8 cellular contexts compared by ENCODE assay signal in the genomic region with DNA sequence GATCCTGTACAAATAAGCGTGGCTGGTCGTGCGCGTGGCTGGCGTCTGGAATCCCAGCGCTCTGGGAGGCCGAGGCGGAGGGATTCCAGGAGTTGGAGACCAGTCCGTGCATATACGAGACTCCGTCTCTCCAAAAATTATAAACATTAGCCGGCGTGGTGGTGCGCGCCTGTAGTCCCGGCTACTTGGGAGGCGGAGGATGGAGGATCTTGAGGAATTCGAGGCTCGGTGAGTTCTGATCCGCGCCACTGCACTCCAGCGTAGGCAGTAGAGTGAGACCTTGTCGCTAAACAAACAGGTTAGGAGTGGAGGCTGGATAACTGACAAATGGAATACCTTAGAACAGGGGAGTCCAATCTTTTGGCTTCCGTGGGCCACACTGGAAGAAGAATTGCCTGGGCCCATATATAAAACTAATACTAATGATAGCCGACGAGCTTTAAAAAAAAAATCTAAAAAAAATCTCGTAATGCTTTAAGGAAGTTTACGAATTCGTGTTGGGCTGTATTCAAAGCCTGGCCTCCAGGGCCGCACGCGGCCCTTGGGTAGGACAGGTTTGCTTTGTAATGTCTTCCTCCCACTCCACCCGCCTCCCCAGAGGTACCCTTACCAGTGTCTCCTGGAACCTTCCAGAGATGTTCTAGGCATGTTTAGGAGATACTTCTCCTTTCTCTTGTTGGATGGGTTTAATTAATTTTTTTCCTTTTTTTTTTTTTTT.
DNase-seq lines count a peak whose midpoint lies in the region; ATAC-seq and TF ChIP-seq lines count a peak whose summit lies in the region.

No MANE protein-coding gene starts in this region.

- peaks cover 34% of the 10 kb centered on the region for H3K4me1 ChIP-seq in DOHH2 (ENCODE audit: control insufficient read depth, low read length)
- peaks cover 17% of the 10 kb centered on the region for H3K4me1 ChIP-seq in effector memory CD4-positive, alpha-beta T cell (ENCODE audit: control insufficient read depth, insufficient read depth, low read length, poor library complexity, severe bottlenecking)

- H3K27me3 Mint-ChIP-seq in nephron progenitor cell (ENCODE audit: low read depth, poor library complexity) = no peaks in the 10 kb centered on the region

- peaks cover 47% of the 10 kb centered on the region for H3K4me1 Mint-ChIP-seq in nephron progenitor cell

- H4K20me1 ChIP-seq in DOHH2 (ENCODE audit: control insufficient read depth, insufficient read depth, low read depth, low read length) = peaks cover 28% of the 10 kb centered on the region; the same call in 1 of the 2 replicates

- no peaks in the 10 kb centered on the region; the same call in 1 of the 2 replicates for H3F3A ChIP-seq in DOHH2 (ENCODE audit: control insufficient read depth, insufficient read depth)

- DNase-seq in NCI-H2029 treated with DMSO at 0.1 percent for 48 hours (lab: John Stamatoyannopoulos, UW) (peak; percentile 45), nephron progenitor cell (no peak)
- DNase-seq in effector memory CD4-positive, alpha-beta T cell = no peak

- H3K36me3 Mint-ChIP-seq in nephron progenitor cell (ENCODE audit: low read depth) = peaks cover 38% of the 10 kb centered on the region

- H3K4me3 Mint-ChIP-seq in nephron progenitor cell = peak overlapping the region; percentile 99

- H3K27ac Mint-ChIP-seq in nephron progenitor cell = peak overlapping the region; percentile 97

- no peak for ATAC-seq in activated CD4-positive, CD25-positive, alpha-beta regulatory T cell treated with anti-CD3 and anti-CD28 coated beads, Interleukin-2, amount 50 U/mL, for 24 hours
- ATAC-seq in HG03460 (IDR thresholded peaks at IDR 0.05; ENCODE audit: unreplicated experiment) (no peak), HG02885 (IDR thresholded peaks at IDR 0.05; ENCODE audit: poor library complexity, unreplicated experiment) (no peak), GM18867 (IDR thresholded peaks at IDR 0.05; ENCODE audit: unreplicated experiment) (no peak)

- H3K79me2 ChIP-seq in DOHH2 (ENCODE audit: control insufficient read depth, low read length) = peaks cover 97% of the 10 kb centered on the region

- peaks cover 45% of the 10 kb centered on the region for H3K36me3 ChIP-seq in DOHH2 (ENCODE audit: control insufficient read depth, low read length)
- peaks cover 16% of the 10 kb centered on the region for H3K36me3 ChIP-seq in effector memory CD4-positive, alpha-beta T cell (ENCODE audit: control insufficient read depth, insufficient read depth, low read length)

- no peaks in the 10 kb centered on the region for H3K9me2 ChIP-seq in DOHH2 (replicated peaks; ENCODE audit: control insufficient read depth, low read length)

- H3K9me3 ChIP-seq in DOHH2 (ENCODE audit: control insufficient read depth, insufficient read depth, low read length) = no peaks in the 10 kb centered on the region
- no peaks in the 10 kb centered on the region for H3K9me3 ChIP-seq in effector memory CD4-positive, alpha-beta T cell (ENCODE audit: control insufficient read depth, low read length)

- H3K27me3 ChIP-seq in DOHH2 (ENCODE audit: control insufficient read depth, low read length) = no peaks in the 10 kb centered on the region
- no peaks in the 10 kb centered on the region for H3K27me3 ChIP-seq in effector memory CD4-positive, alpha-beta T cell (replicated peaks; ENCODE audit: control insufficient read depth, insufficient read depth, low read length, poor library complexity, severe bottlenecking)

- H3K4me3 ChIP-seq in DOHH2 (ENCODE audit: low read length) = peak overlapping the region; percentile 87
- H3K4me3 ChIP-seq in effector memory CD4-positive, alpha-beta T cell (ENCODE audit: insufficient read depth, low read depth, low read length, poor library complexity, severe bottlenecking) = peak overlapping the region; percentile 98

- no peaks in the 10 kb centered on the region for H3K9me3 Mint-ChIP-seq in nephron progenitor cell

- peak overlapping the region; percentile 65 for H3K4me2 ChIP-seq in DOHH2 (ENCODE audit: low read length)

- H3K27ac ChIP-seq in DOHH2 (ENCODE audit: low read depth, low read length) = peak overlapping the region; percentile 39
- H3K27ac ChIP-seq in effector memory CD4-positive, alpha-beta T cell (ENCODE audit: insufficient read depth, low read length, poor library complexity, severe bottlenecking) = peak overlapping the region; percentile 93

- TF ChIP-seq CTCF in DOHH2 (IDR thresholded peaks at IDR 0.05; ENCODE audit: low read depth, low read length, poor library complexity, severe bottlenecking) = no peak
- TF ChIP-seq CTCF in nephron progenitor cell (IDR thresholded peaks at IDR 0.05) = no peak
